Comparison of ENCODE assay signal across 27 cellular contexts in the genomic region with DNA sequence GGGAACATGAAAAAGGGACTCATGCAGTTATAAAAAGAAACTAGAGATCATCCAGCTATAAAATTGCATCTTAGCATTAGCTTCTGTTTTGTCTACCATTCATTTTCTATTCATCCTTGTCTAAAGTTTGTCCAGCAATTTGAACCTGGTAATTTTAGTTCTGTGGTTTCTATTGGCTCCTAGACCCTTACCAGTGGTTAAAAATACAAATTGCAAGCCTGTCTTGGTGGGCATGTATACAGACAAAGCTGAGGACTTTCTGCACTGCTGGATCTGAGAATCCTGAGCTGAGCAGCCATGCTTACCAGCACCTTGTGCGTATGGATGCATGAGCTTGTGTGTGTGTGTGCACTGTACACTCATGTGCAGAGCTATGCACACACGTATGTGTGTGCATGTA.
"Had no signal": no experiment of that assay in that cellular context is flagged by ENCODE, and none has a peak within 500 bp of the region (broad histone marks: within the 10 kb centered on the region; RNA-seq: fewer than 3 reads in every experiment).

No MANE protein-coding gene starts in this region.

- H3K4me2 ChIP-seq: smooth muscle cell had no signal

- FAIRE-seq: keratinocyte, TTC549 had no signal

- H3K36me3 Mint-ChIP-seq: mesothelial cell of epicardium, naive B cell had no signal

- H3K4me3 ChIP-seq: body of pancreas, right atrium auricular region, smooth muscle cell, stomach, testis had no signal

- H3K36me3 ChIP-seq: right atrium auricular region, stomach had no signal

- H3K4me3 Mint-ChIP-seq: activated CD4-positive, alpha-beta memory T cell treated with anti-CD3 and anti-CD28 coated beads, Interleukin-2, amount 10 ng/mL, durations not matched to agents 7 days and 5 days; activated CD4-positive, alpha-beta T cell treated with anti-CD3 and anti-CD28 coated beads, Interleukin-2, amount 10 ng/mL, durations not matched to agents 24 days and 14 days; activated naive CD8-positive, alpha-beta T cell; activated T-cell treated with anti-CD3 and anti-CD28 coated beads, Interleukin-2, amount 50 U/mL, for 72 hours; mesothelial cell of epicardium; naive B cell; nephron progenitor cell; stimulated activated naive B cell treated with anti-CD40 and anti-IgM and Interleukin-4, amounts not matched to agents 10 μg/mL and 1 μg/mL and 100 μg/mL, for 72 hours; T-helper 1 cell treated with Interleukin-12 subunit alpha and Interleukin-12 subunit beta and Interleukin-4 antibody, amounts not matched to agents 30 μg/mL and 1 μg/mL, for 36 hours had no signal

- DNase-seq: activated CD4-positive, alpha-beta memory T cell treated with anti-CD3 and anti-CD28 coated beads, Interleukin-2, amount 10 ng/mL, durations not matched to agents 7 days and 5 days; activated CD4-positive, alpha-beta T cell treated with anti-CD3 and anti-CD28 coated beads, Interleukin-2, amount 10 ng/mL, durations not matched to agents 24 days and 14 days; activated naive CD4-positive, alpha-beta T cell treated with Interleukin-2 at 50 U/mL for 16 hours; activated T-cell treated with anti-CD3 and anti-CD28 coated beads, Interleukin-2, amount 50 U/mL, for 72 hours; aorta; body of pancreas; cortex of kidney; foreskin fibroblast; left colon; naive B cell; nephron progenitor cell; stimulated activated CD4-positive, alpha-beta T cell treated with anti-CD3 and anti-CD28 coated beads, Interleukin-2, amount 100 ng/mL, for 24 hours; stimulated activated naive B cell treated with anti-CD40 and anti-IgM and Interleukin-4, amounts not matched to agents 10 μg/mL and 1 μg/mL and 100 μg/mL, for 72 hours; stomach; SW 1271; T-helper 9 cell; testis; trophoblast cell had no signal

- H3K27ac Mint-ChIP-seq: activated CD4-positive, alpha-beta memory T cell treated with anti-CD3 and anti-CD28 coated beads, Interleukin-2, amount 10 ng/mL, durations not matched to agents 7 days and 5 days; activated CD4-positive, alpha-beta T cell treated with anti-CD3 and anti-CD28 coated beads, Interleukin-2, amount 10 ng/mL, durations not matched to agents 24 days and 14 days; activated naive CD8-positive, alpha-beta T cell; activated T-cell treated with anti-CD3 and anti-CD28 coated beads, Interleukin-2, amount 50 U/mL, for 72 hours; mesothelial cell of epicardium; nephron progenitor cell; stimulated activated naive B cell treated with anti-CD40 and anti-IgM and Interleukin-4, amounts not matched to agents 10 μg/mL and 1 μg/mL and 100 μg/mL, for 72 hours; T-helper 1 cell treated with Interleukin-12 subunit alpha and Interleukin-12 subunit beta and Interleukin-4 antibody, amounts not matched to agents 30 μg/mL and 1 μg/mL, for 36 hours had no signal

- H3K27me3 ChIP-seq: body of pancreas, right atrium auricular region, stomach, testis had no signal

- H3K27ac ChIP-seq: body of pancreas, parathyroid adenoma, right atrium auricular region, stomach, testis, VCaP had no signal

- H3K4me1 ChIP-seq: body of pancreas, parathyroid adenoma, testis had no signal

- H3K27me3 Mint-ChIP-seq: activated CD4-positive, alpha-beta memory T cell treated with anti-CD3 and anti-CD28 coated beads, Interleukin-2, amount 10 ng/mL, durations not matched to agents 7 days and 5 days; activated CD4-positive, alpha-beta T cell treated with anti-CD3 and anti-CD28 coated beads, Interleukin-2, amount 10 ng/mL, durations not matched to agents 24 days and 14 days; activated naive CD8-positive, alpha-beta T cell; naive B cell; stimulated activated naive B cell treated with anti-CD40 and anti-IgM and Interleukin-4, amounts not matched to agents 10 μg/mL and 1 μg/mL and 100 μg/mL, for 72 hours had no signal

- H3K9me3 Mint-ChIP-seq: activated CD4-positive, alpha-beta memory T cell treated with anti-CD3 and anti-CD28 coated beads, Interleukin-2, amount 10 ng/mL, durations not matched to agents 7 days and 5 days; activated CD4-positive, alpha-beta T cell treated with anti-CD3 and anti-CD28 coated beads, Interleukin-2, amount 10 ng/mL, durations not matched to agents 24 days and 14 days; activated T-cell treated with anti-CD3 and anti-CD28 coated beads, Interleukin-2, amount 50 U/mL, for 72 hours; mesothelial cell of epicardium; naive B cell; nephron progenitor cell; stimulated activated naive B cell treated with anti-CD40 and anti-IgM and Interleukin-4, amounts not matched to agents 10 μg/mL and 1 μg/mL and 100 μg/mL, for 72 hours; T-helper 1 cell treated with Interleukin-12 subunit alpha and Interleukin-12 subunit beta and Interleukin-4 antibody, amounts not matched to agents 30 μg/mL and 1 μg/mL, for 36 hours had no signal

- H3K9me3 ChIP-seq: body of pancreas, right atrium auricular region, stomach, testis had no signal

- H2AFZ ChIP-seq: parathyroid adenoma had no signal

- H3K9ac ChIP-seq: parathyroid adenoma had no signal
